ENCODE assay signal across 16 cellular contexts in genomic region chr14:104462651-104463630, GRCh38.
DNase-seq lines count a peak whose midpoint lies in the region; ATAC-seq, FAIRE-seq and TF ChIP-seq lines count a peak whose summit lies in the region.
"Had no signal": no experiment of that assay in that cellular context is flagged by ENCODE, and none has a peak within 500 bp of the region (broad histone marks: within the 10 kb centered on the region; RNA-seq: fewer than 3 reads in every experiment).

No MANE protein-coding gene starts in this region.

- BruUV-seq in HepG2 (replicated peaks; lab: Mats Ljungman, UMichigan), result no TSS peak

- H3K4me1 ChIP-seq in osteoblast (ENCODE audit: insufficient read depth, low read length), result no peaks in the 10 kb centered on the region
- H3K4me1 ChIP-seq in HepG2 (ENCODE audit: insufficient read depth, low read length), result no peaks in the 10 kb centered on the region
- H3K4me1 ChIP-seq: SJCRH30 had no signal

- in situ Hi-C loops in HepG2 (cut with HindIII; ENCODE audit: extremely low pct_ligation_motif_present, low pct_unique_long_range_greater_than_20kb), result no loop called here

- no peaks in the 10 kb centered on the region for H3K4me1 Mint-ChIP-seq in activated CD4-positive, alpha-beta T cell treated with anti-CD3 and anti-CD28 coated beads for 36 hours

- CTCF ChIA-PET in activated CD4-positive, alpha-beta T cell treated with anti-CD3 and anti-CD28 coated beads for 36 hours (lab: Charles Lee), result no interaction called here
- CTCF ChIA-PET in HepG2 (lab: Yijun Ruan, JAX; ENCODE audit: low intra/inter-chr PET ratio, low total read pairs), result no interaction called here

- TF ChIP-seq EP300 in HepG2 (IDR thresholded peaks at IDR 0.05; ENCODE audit: low read depth in 2 of 2, low read length in 2 of 2) (no peak), HepG2 (CRISPR knock-in tag; IDR thresholded peaks at IDR 0.05; ENCODE audit: borderline replicate concordance) (no peak)

- H3K4me2 ChIP-seq in osteoblast (ENCODE audit: insufficient read depth, low read length) (no peak overlapping the region), HepG2 (ENCODE audit: low read depth, low read length) (no peak overlapping the region)

- intact Hi-C loops in activated CD4-positive, alpha-beta T cell treated with anti-CD3 and anti-CD28 coated beads for 36 hours (cut with DNase I, micrococcal nuclease), result no loop called here
- intact Hi-C loops in HepG2 (cut with micrococcal nuclease; ENCODE audit: unreplicated experiment), result no loop called here

- no peak overlapping the region for H3K27ac ChIP-seq in osteoblast (ENCODE audit: low read depth, low read length)
- H3K27ac ChIP-seq in HepG2 (ENCODE audit: extremely low read length, insufficient read depth, low read length), result no peak overlapping the region
- H3K27ac ChIP-seq: coronary artery, SJCRH30 had no signal

- H3K4me3 Mint-ChIP-seq in activated CD4-positive, alpha-beta T cell treated with anti-CD3 and anti-CD28 coated beads for 36 hours, result no peak overlapping the region

- H3K79me2 ChIP-seq in osteoblast (ENCODE audit: insufficient read depth, low read length) (no peaks in the 10 kb centered on the region), HepG2 (ENCODE audit: insufficient read depth, low read length) (no peaks in the 10 kb centered on the region)

- no peaks in the 10 kb centered on the region for H4K20me1 ChIP-seq in osteoblast (ENCODE audit: insufficient read depth, low read length)
- no peaks in the 10 kb centered on the region for H4K20me1 ChIP-seq in HepG2 (ENCODE audit: insufficient read depth, low read length)

- no peak overlapping the region for H3K9ac ChIP-seq in HepG2 (ENCODE audit: insufficient read depth, low read depth, low read length)

- H3K27me3 Mint-ChIP-seq in activated CD4-positive, alpha-beta T cell treated with anti-CD3 and anti-CD28 coated beads for 36 hours, result peaks cover 34% of the 10 kb centered on the region

- TF ChIP-seq CTCF in bronchial epithelial cell (IDR thresholded peaks at IDR 0.05; ENCODE audit: insufficient read depth, low read length, severe bottlenecking) (no peak), osteoblast (IDR thresholded peaks at IDR 0.05; ENCODE audit: extremely low read depth, low read depth, low read length) (no peak), HepG2 (CRISPR knock-in tag; IDR thresholded peaks at IDR 0.05) (no peak)

- H3K36me3 Mint-ChIP-seq in activated CD4-positive, alpha-beta T cell treated with anti-CD3 and anti-CD28 coated beads for 36 hours (ENCODE audit: low read depth), result no peaks in the 10 kb centered on the region

- H3K9me3 ChIP-seq in osteoblast (ENCODE audit: low read depth, low read length) (no peaks in the 10 kb centered on the region), HepG2 (ENCODE audit: low read length) (no peaks in the 10 kb centered on the region)
- H3K9me3 ChIP-seq: SJCRH30 had no signal

- no peak for TF ChIP-seq POLR2A in HepG2 (IDR thresholded peaks at IDR 0.05; ENCODE audit: insufficient read depth in 1 of 2, low read depth in 2 of 2, low read length in 2 of 2)

- 14% methylated on average over 12 of the region's 16 CpGs for WGBS in HepG2 (ENCODE audit: low lambda C conversion rate)

- H2AFZ ChIP-seq in osteoblast (ENCODE audit: low read length) (no peak overlapping the region), HepG2 (ENCODE audit: low read length) (no peak overlapping the region)

- H3K9me3 Mint-ChIP-seq in activated CD4-positive, alpha-beta T cell treated with anti-CD3 and anti-CD28 coated beads for 36 hours (ENCODE audit: low read depth), result no peaks in the 10 kb centered on the region

- H3K27ac Mint-ChIP-seq in activated CD4-positive, alpha-beta T cell treated with anti-CD3 and anti-CD28 coated beads for 36 hours, result no peak overlapping the region

- TF ChIP-seq RAD21 in HepG2 (CRISPR knock-in tag; IDR thresholded peaks at IDR 0.05), result no peak

- ATAC-seq in activated CD4-positive, alpha-beta T cell treated with anti-CD3 and anti-CD28 coated beads for 36 hours, result peak; percentile 53
- ATAC-seq in HG03135 (IDR thresholded peaks at IDR 0.05; ENCODE audit: unreplicated experiment) (no peak), HepG2 (no peak)

- no peak for FAIRE-seq in bronchial epithelial cell (lab: Jason Lieb, UNC)
- FAIRE-seq in HepG2 (lab: Jason Lieb, UNC), result no peak
- FAIRE-seq: astrocyte, GM12892 had no signal

- H3K4me3 ChIP-seq in bronchial epithelial cell (ENCODE audit: low read depth, low read length) (no peak overlapping the region), osteoblast (ENCODE audit: insufficient read depth, low read length) (no peak overlapping the region), HepG2 (replicated peaks in 1 of 3; ENCODE audit: insufficient read depth in 1 of 3, low read depth in 2 of 3, low read length in 3 of 3) (no peak overlapping the region)
- H3K4me3 ChIP-seq: SJCRH30 had no signal

- POLR2A ChIA-PET in activated CD4-positive, alpha-beta T cell treated with anti-CD3 and anti-CD28 coated beads for 36 hours (lab: Charles Lee), result interaction anchor here (0.7 kb wide), 1 partner anchor 214 kb away, joined by 3 read pairs; no protein-coding TSS in a partner anchor
- POLR2A ChIA-PET in HepG2 (lab: Yijun Ruan, JAX), result no interaction called here

- H3K27me3 ChIP-seq in bronchial epithelial cell (ENCODE audit: control insufficient read depth, insufficient read depth, low read length), result no peaks in the 10 kb centered on the region
- H3K27me3 ChIP-seq in osteoblast (ENCODE audit: insufficient read depth, low read length), result peaks cover 4% of the 10 kb centered on the region
- peaks cover 12 to 28% of the 10 kb centered on the region in 2 experiments; a peak in 4 of 5 replicates for H3K27me3 ChIP-seq in HepG2 (ENCODE audit: control insufficient read depth in 1 of 2, insufficient read depth in 2 of 2, low read length in 2 of 2)

- no peaks in the 10 kb centered on the region for H3K36me3 ChIP-seq in bronchial epithelial cell (ENCODE audit: control insufficient read depth, insufficient read depth, low read length)
- no peaks in the 10 kb centered on the region for H3K36me3 ChIP-seq in osteoblast (ENCODE audit: insufficient read depth, low read length)
- H3K36me3 ChIP-seq in HepG2 (replicated peaks in 1 of 2; ENCODE audit: control insufficient read depth in 1 of 2, insufficient read depth in 2 of 2, low read length in 2 of 2), result no peaks in the 10 kb centered on the region
- H3K36me3 ChIP-seq: SJCRH30 had no signal

- no peak for DNase-seq in activated CD4-positive, alpha-beta T cell treated with anti-CD3 and anti-CD28 coated beads for 36 hours
- no peak for DNase-seq in activated CD4-positive, alpha-beta T cell treated with anti-CD3 and anti-CD28 coated beads for 4 hours
- DNase-seq in LoVo (ENCODE audit: low spot score) (peak; percentile 8), bronchial epithelial cell (ENCODE audit: low read depth) (peak; percentile 27), osteoblast (ENCODE audit: insufficient read length, low spot score, missing footprints) (peak; percentile 22), NOMO-1 (lab: John Stamatoyannopoulos, UW; ENCODE audit: unreplicated experiment in 2 of 2) (no peak), HepG2 (ENCODE audit: low spot score) (no peak)
- DNase-seq: activated effector memory CD4-positive, alpha-beta T cell treated with Interleukin-2 at 50 U/mL for 16 hours; Karpas-422; NCI-H2029; SJCRH30; T1000 had no signal

TF ChIP-seq in HepG2, 621 proteins besides CTCF, POLR2A, EP300 and RAD21:
- TF ChIP-seq BATF2 (CRISPR knock-in tag; IDR thresholded peaks at IDR 0.05), result no peak
- TF ChIP-seq ZNF431 (CRISPR knock-in tag; IDR thresholded peaks at IDR 0.05; ENCODE audit: borderline replicate concordance, low read depth), result no peak
- no peak for TF ChIP-seq ZNF790 (CRISPR knock-in tag; IDR thresholded peaks at IDR 0.05; ENCODE audit: borderline replicate concordance)
- TF ChIP-seq EED (CRISPR knock-in tag; IDR thresholded peaks at IDR 0.05), result no peak
- no peak for TF ChIP-seq SIX4 (CRISPR knock-in tag; IDR thresholded peaks at IDR 0.05)
- no peak for TF ChIP-seq ZNF629 (CRISPR knock-in tag; conservative IDR thresholded peaks at IDR 0.05)
- no peak for TF ChIP-seq CEBPG (CRISPR knock-in tag; IDR thresholded peaks at IDR 0.05)
- TF ChIP-seq PITX1 (CRISPR knock-in tag; IDR thresholded peaks at IDR 0.05), result no peak
- no peak for TF ChIP-seq ZBTB7A (CRISPR knock-in tag; IDR thresholded peaks at IDR 0.05)
- no peak for TF ChIP-seq KLF16 (CRISPR knock-in tag; IDR thresholded peaks at IDR 0.05)
- TF ChIP-seq ZEB1 (IDR thresholded peaks at IDR 0.05; ENCODE audit: insufficient replicate concordance, low read depth), result no peak

Comparison
In these comparisons a context has a peak if more than half of its experiments do, and no peak if none do; other contexts are left out.
1. DNase-seq: peak in LoVo (single experiment), bronchial epithelial cell (single experiment) and osteoblast (single experiment); none in activated CD4-positive, alpha-beta T cell treated with anti-CD3 and anti-CD28 coated beads for 36 hours (single experiment), activated CD4-positive, alpha-beta T cell treated with anti-CD3 and anti-CD28 coated beads for 4 hours (0 of 2), NOMO-1 (0 of 2) and HepG2 (single experiment).